ENCODE assay signal across 9 cellular contexts in genomic region chr2:231604101-231604684, GRCh38. TPM values are rescaled to one million over a fixed set of nuclear protein-coding genes. Genes with fewer than 3 reads are reported as not detected.
DNase-seq lines count a peak whose midpoint lies in the region; ATAC-seq lines count a peak whose summit lies in the region.
"Had no signal": no experiment of that assay in that cellular context is flagged by ENCODE, and none has a peak within 500 bp of the region (broad histone marks: within the 10 kb centered on the region; RNA-seq: fewer than 3 reads in every experiment).

No MANE protein-coding gene starts in this region.

- H3K4me1 ChIP-seq in CD8-positive, alpha-beta memory T cell (ENCODE audit: insufficient read depth, low read length), result peaks cover 8% of the 10 kb centered on the region

- no peaks in the 10 kb centered on the region for H3K36me3 Mint-ChIP-seq in CD8-positive, alpha-beta memory T cell

- peak overlapping the region; percentile 87 for H3K27ac ChIP-seq in CD8-positive, alpha-beta memory T cell (ENCODE audit: low read depth, low read length)
- H3K27ac ChIP-seq in epithelial cell of prostate, result peak overlapping the region; percentile 17

- H3K9me3 Mint-ChIP-seq in CD8-positive, alpha-beta memory T cell, result no peaks in the 10 kb centered on the region

- peaks cover 0 to 1% of the 10 kb centered on the region in 2 donors for H3K27me3 Mint-ChIP-seq in CD8-positive, alpha-beta memory T cell

- POLR2A ChIA-PET in CD8-positive, alpha-beta memory T cell (lab: Charles Lee), result interaction anchor here (0.9 to 1.0 kb wide), 2 partner anchors 101 to 140 kb away, joined by 3 to 4 read pairs; partner anchors contain the start of gene NCL

- H3K9me3 ChIP-seq in CD8-positive, alpha-beta memory T cell (ENCODE audit: low read length), result no peaks in the 10 kb centered on the region

- ATAC-seq in GM19324 (IDR thresholded peaks at IDR 0.05; ENCODE audit: low FRiP score, unreplicated experiment), result peak; percentile 43
- peak; percentile 46 for ATAC-seq in HG03460 (IDR thresholded peaks at IDR 0.05; ENCODE audit: unreplicated experiment)

- peak in 1 of 5 donors; percentile 52 for DNase-seq in CD8-positive, alpha-beta memory T cell
- peak; percentile 31 for DNase-seq in T-helper 9 cell
- no peak for DNase-seq in epithelial cell of prostate (ENCODE audit: low read depth, low spot score)
- DNase-seq in myocyte (ENCODE audit: low read depth), result peak; percentile 75
- no peak for DNase-seq in activated effector memory CD4-positive, alpha-beta T cell treated with anti-CD3 and anti-CD28 coated beads, Interleukin-2, amount 50 U/mL, for 16 hours
- no peak for DNase-seq in EL

- peak overlapping the region; percentile 49 for H3K4me3 ChIP-seq in CD8-positive, alpha-beta memory T cell (ENCODE audit: low read length)

- no peaks in the 10 kb centered on the region for H3K27me3 ChIP-seq in CD8-positive, alpha-beta memory T cell (ENCODE audit: insufficient read depth, low read length, poor library complexity, severe bottlenecking)

- H3K4me3 Mint-ChIP-seq in CD8-positive, alpha-beta memory T cell, result peak overlapping the region; percentile 38 to 83 (median 57)

- peak overlapping the region in 7 of 8 donors; percentile 67 to 98 (median 93) for H3K27ac Mint-ChIP-seq in CD8-positive, alpha-beta memory T cell

- H3K4me1 Mint-ChIP-seq in CD8-positive, alpha-beta memory T cell, result peaks cover 5 to 15% (median 11%) of the 10 kb centered on the region in 3 donors

- no peaks in the 10 kb centered on the region for H3K36me3 ChIP-seq in CD8-positive, alpha-beta memory T cell (ENCODE audit: insufficient read depth, low read length)

- CTCF ChIA-PET in CD8-positive, alpha-beta memory T cell (lab: Charles Lee), result interaction anchor here (0.9 to 2.3 kb wide), 7 partner anchors 29 to 121 kb away, joined by 3 to 13 read pairs (median 3); no protein-coding TSS in a partner anchor

RNA-seq across cellular contexts. Expression of gene TEX44, which starts 11.5 kb away (rescaled TPM):
- total RNA-seq in CD8-positive, alpha-beta memory T cell, result not detected
- not detected for polyA plus RNA-seq in CD8-positive, alpha-beta memory T cell
- total RNA-seq in myocyte, result not detected in 2 replicates
- polyA plus RNA-seq in myocyte (2012), result not detected
- total RNA-seq: T-helper 2 cell treated with Interferon-gamma antibody and Interleukin-4, amounts not matched to agents 100 ng/mL and 5 ng/mL, for 36 hours had no signal

Comparison
In these comparisons a context has a peak if more than half of its experiments do, and no peak if none do; other contexts are left out.
1. DNase-seq: peak in T-helper 9 cell (single experiment) and myocyte (single experiment); none in epithelial cell of prostate (single experiment), activated effector memory CD4-positive, alpha-beta T cell treated with anti-CD3 and anti-CD28 coated beads, Interleukin-2, amount 50 U/mL, for 16 hours (single experiment) and EL (single experiment).